In the genomic region with DNA sequence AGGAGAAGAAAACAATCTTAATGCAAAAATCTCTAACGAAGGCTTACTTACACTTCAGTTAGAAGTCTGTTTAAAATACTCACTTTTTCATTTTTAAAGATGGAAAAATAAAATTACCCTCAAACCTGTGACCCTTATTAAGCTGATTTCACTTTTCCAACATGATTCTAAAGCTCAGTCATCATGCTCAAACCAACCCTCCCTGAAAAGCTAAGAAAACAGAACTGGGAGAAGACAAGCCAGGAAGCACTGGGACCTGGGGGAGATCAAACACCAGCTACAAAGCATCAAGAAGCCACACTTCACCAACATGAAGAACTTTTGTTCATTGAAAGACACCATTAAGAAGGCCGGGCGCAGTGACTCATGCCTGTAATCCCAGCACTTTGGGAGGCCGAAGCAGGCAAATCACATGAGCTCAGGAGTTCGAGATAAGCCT, we compare ENCODE assay signal across 1 cellular context.
A peak's percentile ranks its signal among the peaks of the same experiment; 100 is the strongest.
TF ChIP-seq lines count a peak whose summit lies in the region.

No MANE protein-coding gene starts in this region.

TF ChIP-seq in HepG2, 621 proteins besides CTCF, POLR2A, EP300 and RAD21 (continues in another document):
- TF ChIP-seq, protein P1, sequence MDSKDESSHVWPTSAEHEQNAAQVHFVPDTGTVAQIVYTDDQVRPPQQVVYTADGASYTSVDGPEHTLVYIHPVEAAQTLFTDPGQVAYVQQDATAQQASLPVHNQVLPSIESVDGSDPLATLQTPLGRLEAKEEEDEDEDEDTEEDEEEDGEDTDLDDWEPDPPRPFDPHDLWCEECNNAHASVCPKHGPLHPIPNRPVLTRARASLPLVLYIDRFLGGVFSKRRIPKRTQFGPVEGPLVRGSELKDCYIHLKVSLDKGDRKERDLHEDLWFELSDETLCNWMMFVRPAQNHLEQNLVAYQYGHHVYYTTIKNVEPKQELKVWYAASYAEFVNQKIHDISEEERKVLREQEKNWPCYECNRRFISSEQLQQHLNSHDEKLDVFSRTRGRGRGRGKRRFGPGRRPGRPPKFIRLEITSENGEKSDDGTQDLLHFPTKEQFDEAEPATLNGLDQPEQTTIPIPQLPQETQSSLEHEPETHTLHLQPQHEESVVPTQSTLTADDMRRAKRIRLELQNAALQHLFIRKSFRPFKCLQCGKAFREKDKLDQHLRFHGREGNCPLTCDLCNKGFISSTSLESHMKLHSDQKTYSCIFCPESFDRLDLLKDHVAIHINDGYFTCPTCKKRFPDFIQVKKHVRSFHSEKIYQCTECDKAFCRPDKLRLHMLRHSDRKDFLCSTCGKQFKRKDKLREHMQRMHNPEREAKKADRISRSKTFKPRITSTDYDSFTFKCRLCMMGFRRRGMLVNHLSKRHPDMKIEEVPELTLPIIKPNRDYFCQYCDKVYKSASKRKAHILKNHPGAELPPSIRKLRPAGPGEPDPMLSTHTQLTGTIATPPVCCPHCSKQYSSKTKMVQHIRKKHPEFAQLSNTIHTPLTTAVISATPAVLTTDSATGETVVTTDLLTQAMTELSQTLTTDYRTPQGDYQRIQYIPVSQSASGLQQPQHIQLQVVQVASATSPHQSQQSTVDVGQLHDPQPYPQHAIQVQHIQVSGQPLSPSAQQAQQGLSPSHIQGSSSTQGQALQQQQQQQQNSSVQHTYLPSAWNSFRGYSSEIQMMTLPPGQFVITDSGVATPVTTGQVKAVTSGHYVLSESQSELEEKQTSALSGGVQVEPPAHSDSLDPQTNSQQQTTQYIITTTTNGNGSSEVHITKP (CRISPR knock-in tag; IDR thresholded peaks at IDR 0.05; ENCODE audit: low read depth): 0 out of 2 replicates have a peak, but pooled peaks have one; percentile 10
- TF ChIP-seq NCOA5 (CRISPR knock-in tag; IDR thresholded peaks at IDR 0.05): no peak
- TF ChIP-seq, protein P2, sequence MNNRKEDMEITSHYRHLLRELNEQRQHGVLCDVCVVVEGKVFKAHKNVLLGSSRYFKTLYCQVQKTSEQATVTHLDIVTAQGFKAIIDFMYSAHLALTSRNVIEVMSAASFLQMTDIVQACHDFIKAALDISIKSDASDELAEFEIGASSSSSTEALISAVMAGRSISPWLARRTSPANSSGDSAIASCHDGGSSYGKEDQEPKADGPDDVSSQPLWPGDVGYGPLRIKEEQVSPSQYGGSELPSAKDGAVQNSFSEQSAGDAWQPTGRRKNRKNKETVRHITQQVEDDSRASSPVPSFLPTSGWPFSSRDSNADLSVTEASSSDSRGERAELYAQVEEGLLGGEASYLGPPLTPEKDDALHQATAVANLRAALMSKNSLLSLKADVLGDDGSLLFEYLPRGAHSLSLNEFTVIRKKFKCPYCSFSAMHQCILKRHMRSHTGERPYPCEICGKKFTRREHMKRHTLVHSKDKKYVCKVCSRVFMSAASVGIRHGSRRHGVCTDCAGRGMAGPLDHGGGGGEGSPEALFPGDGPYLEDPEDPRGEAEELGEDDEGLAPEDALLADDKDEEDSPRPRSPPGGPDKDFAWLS (CRISPR knock-in tag; IDR thresholded peaks at IDR 0.05; ENCODE audit: borderline replicate concordance): 0 out of 2 replicates have a peak, but pooled peaks have one; percentile 7
- TF ChIP-seq DNMT3B (CRISPR knock-in tag; conservative IDR thresholded peaks at IDR 0.05): no peak
- no peak for TF ChIP-seq ZNF598 (CRISPR knock-in tag; IDR thresholded peaks at IDR 0.05; ENCODE audit: borderline replicate concordance)
- TF ChIP-seq ZNF292 (CRISPR knock-in tag; IDR thresholded peaks at IDR 0.05; ENCODE audit: borderline replicate concordance, low read depth): no peak
- TF ChIP-seq ZBTB1 (CRISPR knock-in tag; IDR thresholded peaks at IDR 0.05; ENCODE audit: borderline replicate concordance): no peak
- TF ChIP-seq KLF6 (CRISPR knock-in tag; IDR thresholded peaks at IDR 0.05): 0 out of 2 replicates have a peak, but pooled peaks have one; percentile 20
- TF ChIP-seq RORA (CRISPR knock-in tag; IDR thresholded peaks at IDR 0.05): 0 out of 2 replicates have a peak, but pooled peaks have one; percentile 59
- TF ChIP-seq, protein P3, sequence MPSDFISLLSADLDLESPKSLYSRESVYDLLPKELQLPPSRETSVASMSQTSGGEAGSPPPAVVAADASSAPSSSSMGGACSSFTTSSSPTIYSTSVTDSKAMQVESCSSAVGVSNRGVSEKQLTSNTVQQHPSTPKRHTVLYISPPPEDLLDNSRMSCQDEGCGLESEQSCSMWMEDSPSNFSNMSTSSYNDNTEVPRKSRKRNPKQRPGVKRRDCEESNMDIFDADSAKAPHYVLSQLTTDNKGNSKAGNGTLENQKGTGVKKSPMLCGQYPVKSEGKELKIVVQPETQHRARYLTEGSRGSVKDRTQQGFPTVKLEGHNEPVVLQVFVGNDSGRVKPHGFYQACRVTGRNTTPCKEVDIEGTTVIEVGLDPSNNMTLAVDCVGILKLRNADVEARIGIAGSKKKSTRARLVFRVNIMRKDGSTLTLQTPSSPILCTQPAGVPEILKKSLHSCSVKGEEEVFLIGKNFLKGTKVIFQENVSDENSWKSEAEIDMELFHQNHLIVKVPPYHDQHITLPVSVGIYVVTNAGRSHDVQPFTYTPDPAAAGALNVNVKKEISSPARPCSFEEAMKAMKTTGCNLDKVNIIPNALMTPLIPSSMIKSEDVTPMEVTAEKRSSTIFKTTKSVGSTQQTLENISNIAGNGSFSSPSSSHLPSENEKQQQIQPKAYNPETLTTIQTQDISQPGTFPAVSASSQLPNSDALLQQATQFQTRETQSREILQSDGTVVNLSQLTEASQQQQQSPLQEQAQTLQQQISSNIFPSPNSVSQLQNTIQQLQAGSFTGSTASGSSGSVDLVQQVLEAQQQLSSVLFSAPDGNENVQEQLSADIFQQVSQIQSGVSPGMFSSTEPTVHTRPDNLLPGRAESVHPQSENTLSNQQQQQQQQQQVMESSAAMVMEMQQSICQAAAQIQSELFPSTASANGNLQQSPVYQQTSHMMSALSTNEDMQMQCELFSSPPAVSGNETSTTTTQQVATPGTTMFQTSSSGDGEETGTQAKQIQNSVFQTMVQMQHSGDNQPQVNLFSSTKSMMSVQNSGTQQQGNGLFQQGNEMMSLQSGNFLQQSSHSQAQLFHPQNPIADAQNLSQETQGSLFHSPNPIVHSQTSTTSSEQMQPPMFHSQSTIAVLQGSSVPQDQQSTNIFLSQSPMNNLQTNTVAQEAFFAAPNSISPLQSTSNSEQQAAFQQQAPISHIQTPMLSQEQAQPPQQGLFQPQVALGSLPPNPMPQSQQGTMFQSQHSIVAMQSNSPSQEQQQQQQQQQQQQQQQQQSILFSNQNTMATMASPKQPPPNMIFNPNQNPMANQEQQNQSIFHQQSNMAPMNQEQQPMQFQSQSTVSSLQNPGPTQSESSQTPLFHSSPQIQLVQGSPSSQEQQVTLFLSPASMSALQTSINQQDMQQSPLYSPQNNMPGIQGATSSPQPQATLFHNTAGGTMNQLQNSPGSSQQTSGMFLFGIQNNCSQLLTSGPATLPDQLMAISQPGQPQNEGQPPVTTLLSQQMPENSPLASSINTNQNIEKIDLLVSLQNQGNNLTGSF (CRISPR knock-in tag; IDR thresholded peaks at IDR 0.05): no peak
- peak; percentile 10; the same call in 1 of the 2 replicates for TF ChIP-seq ZFY (CRISPR knock-in tag; IDR thresholded peaks at IDR 0.05)
- peak; percentile 42; the same call in 1 of the 2 replicates for TF ChIP-seq ZNF775 (CRISPR knock-in tag; IDR thresholded peaks at IDR 0.05; ENCODE audit: borderline replicate concordance)
- no peak for TF ChIP-seq ZKSCAN8 (CRISPR knock-in tag; IDR thresholded peaks at IDR 0.05; ENCODE audit: borderline replicate concordance)
- TF ChIP-seq, protein P4, sequence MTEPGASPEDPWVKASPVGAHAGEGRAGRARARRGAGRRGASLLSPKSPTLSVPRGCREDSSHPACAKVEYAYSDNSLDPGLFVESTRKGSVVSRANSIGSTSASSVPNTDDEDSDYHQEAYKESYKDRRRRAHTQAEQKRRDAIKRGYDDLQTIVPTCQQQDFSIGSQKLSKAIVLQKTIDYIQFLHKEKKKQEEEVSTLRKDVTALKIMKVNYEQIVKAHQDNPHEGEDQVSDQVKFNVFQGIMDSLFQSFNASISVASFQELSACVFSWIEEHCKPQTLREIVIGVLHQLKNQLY (CRISPR knock-in tag; IDR thresholded peaks at IDR 0.05): no peak
- TF ChIP-seq FOSL2 (CRISPR knock-in tag; IDR thresholded peaks at IDR 0.05): peak; percentile 83
- TF ChIP-seq, protein P5, sequence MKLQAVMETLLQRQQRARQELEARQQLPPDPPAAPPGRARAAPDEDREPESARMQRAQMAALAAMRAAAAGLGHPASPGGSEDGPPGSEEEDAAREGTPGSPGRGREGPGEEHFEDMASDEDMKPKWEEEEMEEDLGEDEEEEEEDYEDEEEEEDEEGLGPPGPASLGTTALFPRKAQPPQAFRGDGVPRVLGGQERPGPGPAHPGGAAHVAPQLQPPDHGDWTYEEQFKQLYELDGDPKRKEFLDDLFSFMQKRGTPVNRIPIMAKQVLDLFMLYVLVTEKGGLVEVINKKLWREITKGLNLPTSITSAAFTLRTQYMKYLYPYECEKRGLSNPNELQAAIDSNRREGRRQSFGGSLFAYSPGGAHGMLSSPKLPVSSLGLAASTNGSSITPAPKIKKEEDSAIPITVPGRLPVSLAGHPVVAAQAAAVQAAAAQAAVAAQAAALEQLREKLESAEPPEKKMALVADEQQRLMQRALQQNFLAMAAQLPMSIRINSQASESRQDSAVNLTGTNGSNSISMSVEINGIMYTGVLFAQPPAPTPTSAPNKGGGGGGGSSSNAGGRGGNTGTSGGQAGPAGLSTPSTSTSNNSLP (IDR thresholded peaks at IDR 0.05; ENCODE audit: low read depth, low read length): no peak
- TF ChIP-seq, protein P6, sequence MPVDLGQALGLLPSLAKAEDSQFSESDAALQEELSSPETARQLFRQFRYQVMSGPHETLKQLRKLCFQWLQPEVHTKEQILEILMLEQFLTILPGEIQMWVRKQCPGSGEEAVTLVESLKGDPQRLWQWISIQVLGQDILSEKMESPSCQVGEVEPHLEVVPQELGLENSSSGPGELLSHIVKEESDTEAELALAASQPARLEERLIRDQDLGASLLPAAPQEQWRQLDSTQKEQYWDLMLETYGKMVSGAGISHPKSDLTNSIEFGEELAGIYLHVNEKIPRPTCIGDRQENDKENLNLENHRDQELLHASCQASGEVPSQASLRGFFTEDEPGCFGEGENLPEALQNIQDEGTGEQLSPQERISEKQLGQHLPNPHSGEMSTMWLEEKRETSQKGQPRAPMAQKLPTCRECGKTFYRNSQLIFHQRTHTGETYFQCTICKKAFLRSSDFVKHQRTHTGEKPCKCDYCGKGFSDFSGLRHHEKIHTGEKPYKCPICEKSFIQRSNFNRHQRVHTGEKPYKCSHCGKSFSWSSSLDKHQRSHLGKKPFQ (CRISPR knock-in tag; IDR thresholded peaks at IDR 0.05; ENCODE audit: insufficient replicate concordance): no peak
- no peak for TF ChIP-seq ZNF225 (CRISPR knock-in tag; IDR thresholded peaks at IDR 0.05)
- TF ChIP-seq PLRG1 (conservative IDR thresholded peaks at IDR 0.05): no peak
- TF ChIP-seq, protein P7, sequence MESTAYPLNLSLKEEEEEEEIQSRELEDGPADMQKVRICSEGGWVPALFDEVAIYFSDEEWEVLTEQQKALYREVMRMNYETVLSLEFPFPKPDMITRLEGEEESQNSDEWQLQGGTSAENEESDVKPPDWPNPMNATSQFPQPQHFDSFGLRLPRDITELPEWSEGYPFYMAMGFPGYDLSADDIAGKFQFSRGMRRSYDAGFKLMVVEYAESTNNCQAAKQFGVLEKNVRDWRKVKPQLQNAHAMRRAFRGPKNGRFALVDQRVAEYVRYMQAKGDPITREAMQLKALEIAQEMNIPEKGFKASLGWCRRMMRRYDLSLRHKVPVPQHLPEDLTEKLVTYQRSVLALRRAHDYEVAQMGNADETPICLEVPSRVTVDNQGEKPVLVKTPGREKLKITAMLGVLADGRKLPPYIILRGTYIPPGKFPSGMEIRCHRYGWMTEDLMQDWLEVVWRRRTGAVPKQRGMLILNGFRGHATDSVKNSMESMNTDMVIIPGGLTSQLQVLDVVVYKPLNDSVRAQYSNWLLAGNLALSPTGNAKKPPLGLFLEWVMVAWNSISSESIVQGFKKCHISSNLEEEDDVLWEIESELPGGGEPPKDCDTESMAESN (CRISPR knock-in tag; conservative IDR thresholded peaks at IDR 0.05): no peak
- TF ChIP-seq, protein P8, sequence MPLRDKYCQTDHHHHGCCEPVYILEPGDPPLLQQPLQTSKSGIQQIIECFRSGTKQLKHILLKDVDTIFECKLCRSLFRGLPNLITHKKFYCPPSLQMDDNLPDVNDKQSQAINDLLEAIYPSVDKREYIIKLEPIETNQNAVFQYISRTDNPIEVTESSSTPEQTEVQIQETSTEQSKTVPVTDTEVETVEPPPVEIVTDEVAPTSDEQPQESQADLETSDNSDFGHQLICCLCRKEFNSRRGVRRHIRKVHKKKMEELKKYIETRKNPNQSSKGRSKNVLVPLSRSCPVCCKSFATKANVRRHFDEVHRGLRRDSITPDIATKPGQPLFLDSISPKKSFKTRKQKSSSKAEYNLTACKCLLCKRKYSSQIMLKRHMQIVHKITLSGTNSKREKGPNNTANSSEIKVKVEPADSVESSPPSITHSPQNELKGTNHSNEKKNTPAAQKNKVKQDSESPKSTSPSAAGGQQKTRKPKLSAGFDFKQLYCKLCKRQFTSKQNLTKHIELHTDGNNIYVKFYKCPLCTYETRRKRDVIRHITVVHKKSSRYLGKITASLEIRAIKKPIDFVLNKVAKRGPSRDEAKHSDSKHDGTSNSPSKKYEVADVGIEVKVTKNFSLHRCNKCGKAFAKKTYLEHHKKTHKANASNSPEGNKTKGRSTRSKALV (CRISPR knock-in tag; IDR thresholded peaks at IDR 0.05): no peak
- no peak for TF ChIP-seq RAD51 (IDR thresholded peaks at IDR 0.05; ENCODE audit: borderline replicate concordance)
- no peak for TF ChIP-seq JARID2 (CRISPR knock-in tag; IDR thresholded peaks at IDR 0.05; ENCODE audit: insufficient replicate concordance)
- no peak for TF ChIP-seq FLYWCH1 (CRISPR knock-in tag; IDR thresholded peaks at IDR 0.05)
- TF ChIP-seq HDAC1 (CRISPR knock-in tag; IDR thresholded peaks at IDR 0.05): 0 out of 2 replicates have a peak, but pooled peaks have one; percentile 5
- no peak for TF ChIP-seq NFIB (CRISPR knock-in tag; IDR thresholded peaks at IDR 0.05; ENCODE audit: borderline replicate concordance)
- no peak for TF ChIP-seq SP5 (CRISPR knock-in tag; IDR thresholded peaks at IDR 0.05; ENCODE audit: borderline replicate concordance, low read depth)
- TF ChIP-seq ZNF496 (CRISPR knock-in tag; IDR thresholded peaks at IDR 0.05; ENCODE audit: insufficient replicate concordance): no peak
- 0 out of 2 replicates have a peak, but pooled peaks have one; percentile 3 for TF ChIP-seq ZNF782 (CRISPR knock-in tag; IDR thresholded peaks at IDR 0.05; ENCODE audit: borderline replicate concordance)
- TF ChIP-seq, protein P9, sequence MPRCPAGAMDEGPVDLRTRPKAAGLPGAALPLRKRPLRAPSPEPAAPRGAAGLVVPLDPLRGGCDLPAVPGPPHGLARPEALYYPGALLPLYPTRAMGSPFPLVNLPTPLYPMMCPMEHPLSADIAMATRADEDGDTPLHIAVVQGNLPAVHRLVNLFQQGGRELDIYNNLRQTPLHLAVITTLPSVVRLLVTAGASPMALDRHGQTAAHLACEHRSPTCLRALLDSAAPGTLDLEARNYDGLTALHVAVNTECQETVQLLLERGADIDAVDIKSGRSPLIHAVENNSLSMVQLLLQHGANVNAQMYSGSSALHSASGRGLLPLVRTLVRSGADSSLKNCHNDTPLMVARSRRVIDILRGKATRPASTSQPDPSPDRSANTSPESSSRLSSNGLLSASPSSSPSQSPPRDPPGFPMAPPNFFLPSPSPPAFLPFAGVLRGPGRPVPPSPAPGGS (CRISPR knock-in tag; IDR thresholded peaks at IDR 0.05): no peak
